Comparison of ENCODE assay signal across 39 cellular contexts in the genomic region with DNA sequence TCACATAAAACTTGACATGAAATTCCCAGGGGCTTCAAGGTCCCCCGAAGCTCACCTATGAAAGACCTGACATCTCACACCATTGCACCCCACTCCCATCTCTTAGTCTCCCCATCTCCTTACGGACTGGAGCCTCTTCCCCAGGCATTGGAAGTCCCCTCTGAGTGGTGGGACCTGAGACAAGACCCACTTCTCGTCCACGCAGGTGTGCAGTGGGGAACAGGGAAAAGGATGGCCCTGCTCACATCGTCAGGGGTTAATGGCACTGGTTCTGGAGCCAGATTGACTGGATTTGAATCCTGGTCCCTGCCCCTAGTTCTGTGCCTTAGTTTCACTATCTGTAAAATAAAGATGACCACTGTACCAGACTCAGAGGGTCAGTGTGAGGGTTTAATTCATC. TPM values are rescaled to one million over a fixed set of nuclear protein-coding genes. Genes with fewer than 3 reads are reported as not detected.
"Had no signal": no experiment of that assay in that cellular context is flagged by ENCODE, and none has a peak within 500 bp of the region (broad histone marks: within the 10 kb centered on the region; RNA-seq: fewer than 3 reads in every experiment).

No MANE protein-coding gene starts in this region.

- H3K4me1 ChIP-seq: adrenal gland, ascending aorta, body of pancreas, breast epithelium had no signal

- H3K27ac ChIP-seq: adrenal gland, ascending aorta, body of pancreas, brain microvascular endothelial cell, breast epithelium, cardiac muscle cell had no signal

- H3K36me3 ChIP-seq: adrenal gland, ascending aorta, brain microvascular endothelial cell, breast epithelium, cardiac muscle cell had no signal

- H3K4me1 Mint-ChIP-seq: activated naive CD4-positive, alpha-beta T cell treated with anti-CD3 and anti-CD28 coated beads, Interleukin-2, amount 10 ng/mL, durations not matched to agents 7 days and 5 days; activated naive CD4-positive, alpha-beta T cell treated with anti-CD3 and anti-CD28 coated beads, Interleukin-2, amount 50 U/mL, for 24 hours; activated naive CD8-positive, alpha-beta T cell treated with anti-CD3 and anti-CD28 coated beads for 36 hours; activated naive CD8-positive, alpha-beta T cell treated with anti-CD3 and anti-CD28 coated beads, Interleukin-2, amount 10 ng/mL, durations not matched to agents 7 days and 5 days; activated naive CD8-positive, alpha-beta T cell treated with anti-CD3 and anti-CD28 coated beads, Interleukin-2, amount 50 U/mL, for 24 hours; activated T-helper 17 cell treated with anti-CD3 and anti-CD28 coated beads, Interleukin-2, amount 50 U/mL, for 72 hours; brain; central memory CD8-positive, alpha-beta T cell had no signal

- H3K27me3 Mint-ChIP-seq: activated naive CD4-positive, alpha-beta T cell treated with anti-CD3 and anti-CD28 coated beads, Interleukin-2, amount 10 ng/mL, durations not matched to agents 7 days and 5 days; activated naive CD4-positive, alpha-beta T cell treated with anti-CD3 and anti-CD28 coated beads, Interleukin-2, amount 50 U/mL, for 24 hours; activated naive CD8-positive, alpha-beta T cell; activated naive CD8-positive, alpha-beta T cell treated with anti-CD3 and anti-CD28 coated beads, Interleukin-2, amount 50 U/mL, for 24 hours; activated T-cell treated with anti-CD3 and anti-CD28 coated beads, Interleukin-2, amount 50 U/mL, for 24 hours had no signal

- H3K4me3 ChIP-seq: adrenal gland, ascending aorta, body of pancreas, breast epithelium, cardiac muscle cell had no signal

- H3K9me3 ChIP-seq: adrenal gland, ascending aorta, body of pancreas, breast epithelium had no signal

- H3K9me3 Mint-ChIP-seq: activated naive CD4-positive, alpha-beta T cell treated with anti-CD3 and anti-CD28 coated beads for 36 hours; activated naive CD4-positive, alpha-beta T cell treated with anti-CD3 and anti-CD28 coated beads, Interleukin-2, amount 10 ng/mL, durations not matched to agents 7 days and 5 days; activated naive CD4-positive, alpha-beta T cell treated with anti-CD3 and anti-CD28 coated beads, Interleukin-2, amount 50 U/mL, for 24 hours; activated naive CD4-positive, alpha-beta T cell treated with anti-CD3 and anti-CD28 coated beads, Interleukin-2, amount 50 U/mL, for 72 hours; activated naive CD8-positive, alpha-beta T cell treated with anti-CD3 and anti-CD28 coated beads for 36 hours; activated naive CD8-positive, alpha-beta T cell treated with anti-CD3 and anti-CD28 coated beads, Interleukin-2, amount 10 ng/mL, durations not matched to agents 7 days and 5 days; activated naive CD8-positive, alpha-beta T cell treated with anti-CD3 and anti-CD28 coated beads, Interleukin-2, amount 50 U/mL, for 24 hours; activated T-cell treated with anti-CD3 and anti-CD28 coated beads, Interleukin-2, amount 50 U/mL, for 24 hours; activated T-cell treated with anti-CD3 and anti-CD28 coated beads, Interleukin-2, amount 50 U/mL, for 4 hours; activated T-cell treated with anti-CD3 and anti-CD28 coated beads, Interleukin-2, amount 50 U/mL, for 72 hours; activated T-helper 1 cell treated with anti-CD3 and anti-CD28 coated beads, Interleukin-12 subunit alpha, Interleukin-12 subunit beta, Interleukin-2, Interleukin-4 antibody, amounts not matched to agents 30 ng/mL and 10 ng/mL and 1 ng/mL, durations not matched to agents 14 hours and 24 hours and 36 hours; activated T-helper 17 cell treated with anti-CD3 and anti-CD28 coated beads, Interleukin-2, amount 50 U/mL, for 72 hours; activated T-helper 2 cell treated with anti-CD3 and anti-CD28 coated beads, Interferon-gamma antibody, Interleukin-2, Interleukin-4, amounts not matched to agents 10 μg/mL and 5 μg/mL and 100 μg/mL, durations not matched to agents 14 hours and 24 hours and 36 hours; brain; central memory CD8-positive, alpha-beta T cell had no signal

- H3K36me3 Mint-ChIP-seq: activated naive CD4-positive, alpha-beta T cell treated with anti-CD3 and anti-CD28 coated beads, Interleukin-2, amount 10 ng/mL, durations not matched to agents 7 days and 5 days; activated naive CD4-positive, alpha-beta T cell treated with anti-CD3 and anti-CD28 coated beads, Interleukin-2, amount 50 U/mL, for 24 hours; activated naive CD4-positive, alpha-beta T cell treated with anti-CD3 and anti-CD28 coated beads, Interleukin-2, amount 50 U/mL, for 72 hours; activated naive CD8-positive, alpha-beta T cell; activated naive CD8-positive, alpha-beta T cell treated with anti-CD3 and anti-CD28 coated beads for 36 hours; activated naive CD8-positive, alpha-beta T cell treated with anti-CD3 and anti-CD28 coated beads, Interleukin-2, amount 10 ng/mL, durations not matched to agents 7 days and 5 days; brain had no signal

- H3K27me3 ChIP-seq: adrenal gland, ascending aorta, body of pancreas, brain microvascular endothelial cell, breast epithelium, cardiac muscle cell had no signal

- ATAC-seq: activated naive CD4-positive, alpha-beta T cell treated with anti-CD3 and anti-CD28 coated beads, Interleukin-2, amount 50 U/mL, for 72 hours; activated naive CD8-positive, alpha-beta T cell treated with anti-CD3 and anti-CD28 coated beads, Interleukin-2, amount 50 U/mL, for 24 hours; activated T-cell treated with anti-CD3 and anti-CD28 coated beads, Interleukin-2, amount 50 U/mL, for 4 hours; activated T-cell treated with anti-CD3 and anti-CD28 coated beads, Interleukin-2, amount 50 U/mL, for 72 hours; activated T-helper 17 cell treated with anti-CD3 and anti-CD28 coated beads, Interleukin-2, amount 50 U/mL, for 72 hours; body of pancreas had no signal

- H3K27ac Mint-ChIP-seq: activated naive CD4-positive, alpha-beta T cell treated with anti-CD3 and anti-CD28 coated beads for 36 hours; activated naive CD4-positive, alpha-beta T cell treated with anti-CD3 and anti-CD28 coated beads, Interleukin-2, amount 10 ng/mL, durations not matched to agents 7 days and 5 days; activated naive CD4-positive, alpha-beta T cell treated with anti-CD3 and anti-CD28 coated beads, Interleukin-2, amount 50 U/mL, for 24 hours; activated naive CD4-positive, alpha-beta T cell treated with anti-CD3 and anti-CD28 coated beads, Interleukin-2, amount 50 U/mL, for 72 hours; activated naive CD8-positive, alpha-beta T cell; activated naive CD8-positive, alpha-beta T cell treated with anti-CD3 and anti-CD28 coated beads for 36 hours; activated naive CD8-positive, alpha-beta T cell treated with anti-CD3 and anti-CD28 coated beads, Interleukin-2, amount 10 ng/mL, durations not matched to agents 7 days and 5 days; activated naive CD8-positive, alpha-beta T cell treated with anti-CD3 and anti-CD28 coated beads, Interleukin-2, amount 50 U/mL, for 24 hours; activated T-cell treated with anti-CD3 and anti-CD28 coated beads, Interleukin-2, amount 50 U/mL, for 24 hours; activated T-cell treated with anti-CD3 and anti-CD28 coated beads, Interleukin-2, amount 50 U/mL, for 72 hours; activated T-helper 1 cell treated with anti-CD3 and anti-CD28 coated beads, Interleukin-12 subunit alpha, Interleukin-12 subunit beta, Interleukin-2, Interleukin-4 antibody, amounts not matched to agents 30 ng/mL and 10 ng/mL and 1 ng/mL, durations not matched to agents 14 hours and 24 hours and 36 hours; activated T-helper 17 cell treated with anti-CD3 and anti-CD28 coated beads, Interleukin-2, amount 50 U/mL, for 72 hours; activated T-helper 2 cell treated with anti-CD3 and anti-CD28 coated beads, Interferon-gamma antibody, Interleukin-2, Interleukin-4, amounts not matched to agents 10 μg/mL and 5 μg/mL and 100 μg/mL, durations not matched to agents 14 hours and 24 hours and 36 hours; brain had no signal

- H3K4me3 Mint-ChIP-seq: activated naive CD4-positive, alpha-beta T cell treated with anti-CD3 and anti-CD28 coated beads for 36 hours; activated naive CD4-positive, alpha-beta T cell treated with anti-CD3 and anti-CD28 coated beads, Interleukin-2, amount 10 ng/mL, durations not matched to agents 7 days and 5 days; activated naive CD4-positive, alpha-beta T cell treated with anti-CD3 and anti-CD28 coated beads, Interleukin-2, amount 50 U/mL, for 24 hours; activated naive CD8-positive, alpha-beta T cell; activated naive CD8-positive, alpha-beta T cell treated with anti-CD3 and anti-CD28 coated beads for 36 hours; activated naive CD8-positive, alpha-beta T cell treated with anti-CD3 and anti-CD28 coated beads, Interleukin-2, amount 10 ng/mL, durations not matched to agents 7 days and 5 days; activated naive CD8-positive, alpha-beta T cell treated with anti-CD3 and anti-CD28 coated beads, Interleukin-2, amount 50 U/mL, for 24 hours; activated T-cell treated with anti-CD3 and anti-CD28 coated beads, Interleukin-2, amount 50 U/mL, for 24 hours; activated T-cell treated with anti-CD3 and anti-CD28 coated beads, Interleukin-2, amount 50 U/mL, for 4 hours; activated T-cell treated with anti-CD3 and anti-CD28 coated beads, Interleukin-2, amount 50 U/mL, for 72 hours; activated T-helper 1 cell treated with anti-CD3 and anti-CD28 coated beads, Interleukin-12 subunit alpha, Interleukin-12 subunit beta, Interleukin-2, Interleukin-4 antibody, amounts not matched to agents 30 ng/mL and 10 ng/mL and 1 ng/mL, durations not matched to agents 14 hours and 24 hours and 36 hours; activated T-helper 17 cell treated with anti-CD3 and anti-CD28 coated beads, Interleukin-2, amount 50 U/mL, for 72 hours; brain; central memory CD8-positive, alpha-beta T cell had no signal

- DNase-seq: activated effector memory CD4-positive, alpha-beta T cell treated with anti-CD3 and anti-CD28 coated beads, Interleukin-2, amount 50 U/mL, for 16 hours; activated effector memory CD4-positive, alpha-beta T cell treated with Interleukin-2 at 50 U/mL for 16 hours; activated gamma-delta T cell; activated gamma-delta T cell treated with Interleukin-2 at 50 U/mL for 16 hours; activated naive CD4-positive, alpha-beta T cell; activated naive CD4-positive, alpha-beta T cell treated with anti-CD3 and anti-CD28 coated beads for 36 hours; activated naive CD4-positive, alpha-beta T cell treated with anti-CD3 and anti-CD28 coated beads, Interleukin-2, amount 10 ng/mL, durations not matched to agents 7 days and 5 days; activated naive CD4-positive, alpha-beta T cell treated with anti-CD3 and anti-CD28 coated beads, Interleukin-2, amount 50 U/mL, for 16 hours; activated naive CD4-positive, alpha-beta T cell treated with Interleukin-2 at 50 U/mL for 16 hours; activated naive CD8-positive, alpha-beta T cell treated with anti-CD3 and anti-CD28 coated beads for 36 hours; activated naive CD8-positive, alpha-beta T cell treated with anti-CD3 and anti-CD28 coated beads, Interleukin-2, amount 10 ng/mL, durations not matched to agents 7 days and 5 days; activated naive CD8-positive, alpha-beta T cell treated with anti-CD3 and anti-CD28 coated beads, Interleukin-2, amount 50 U/mL, for 24 hours; activated T-cell treated with anti-CD3 and anti-CD28 coated beads, Interleukin-2, amount 50 U/mL, for 1 hour; activated T-cell treated with anti-CD3 and anti-CD28 coated beads, Interleukin-2, amount 50 U/mL, for 24 hours; activated T-cell treated with anti-CD3 and anti-CD28 coated beads, Interleukin-2, amount 50 U/mL, for 4 hours; activated T-cell treated with anti-CD3 and anti-CD28 coated beads, Interleukin-2, amount 50 U/mL, for 48 hours; activated T-cell treated with anti-CD3 and anti-CD28 coated beads, Interleukin-2, amount 50 U/mL, for 72 hours; adrenal gland; amniotic stem cell; amygdala; anterior cingulate cortex; aorta; body of pancreas; brain microvascular endothelial cell; caudate nucleus; cerebellar nuclear complex had no signal

RNA-seq across cellular contexts. Expression of gene ADGRF1, which starts 15.5 kb away (rescaled TPM):
- total RNA-seq: activated naive CD4-positive, alpha-beta T cell treated with anti-CD3 and anti-CD28 coated beads for 36 hours; activated naive CD4-positive, alpha-beta T cell treated with anti-CD3 and anti-CD28 coated beads, Interleukin-2, amount 50 U/mL, for 72 hours; activated naive CD8-positive, alpha-beta T cell treated with anti-CD3 and anti-CD28 coated beads for 36 hours; activated naive CD8-positive, alpha-beta T cell treated with anti-CD3 and anti-CD28 coated beads, Interleukin-2, amount 10 ng/mL, durations not matched to agents 7 days and 5 days; activated T-cell treated with anti-CD3 and anti-CD28 coated beads, Interleukin-2, amount 50 U/mL, for 72 hours; activated T-helper 1 cell treated with anti-CD3 and anti-CD28 coated beads, Interleukin-12 subunit alpha, Interleukin-12 subunit beta, Interleukin-2, Interleukin-4 antibody, amounts not matched to agents 30 ng/mL and 10 ng/mL and 1 ng/mL, durations not matched to agents 14 hours and 24 hours and 36 hours; activated T-helper 17 cell treated with anti-CD3 and anti-CD28 coated beads, Interleukin-2, amount 50 U/mL, for 72 hours; activated T-helper 2 cell treated with anti-CD3 and anti-CD28 coated beads, Interferon-gamma antibody, Interleukin-2, Interleukin-4, amounts not matched to agents 10 μg/mL and 5 μg/mL and 100 μg/mL, durations not matched to agents 14 hours and 24 hours and 36 hours; aorta; ascending aorta; cardiac muscle cell; cardiac septum; chondrocyte had no signal
- polyA plus RNA-seq: aorta, cardiac muscle cell had no signal
